Comparison of ENCODE assay signal across 18 cellular contexts in genomic region chr13:100149389-100149788, GRCh38.
A peak's percentile ranks its signal among the peaks of the same experiment; 100 is the strongest.
DNase-seq lines count a peak whose midpoint lies in the region; ATAC-seq, FAIRE-seq and TF ChIP-seq lines count a peak whose summit lies in the region.
"Had no signal": no experiment of that assay in that cellular context is flagged by ENCODE, and none has a peak within 500 bp of the region (broad histone marks: within the 10 kb centered on the region; RNA-seq: fewer than 3 reads in every experiment).

No MANE protein-coding gene starts in this region.

- H4K20me1 ChIP-seq in keratinocyte (ENCODE audit: control insufficient read depth, extremely low read depth, insufficient read depth, low read length): no peaks in the 10 kb centered on the region

- H3K27me3 ChIP-seq in HUES6 (ENCODE audit: control insufficient read depth, insufficient read depth, low read length) (no peaks in the 10 kb centered on the region), endodermal cell (ENCODE audit: control insufficient read depth, insufficient read depth, low read length, poor library complexity, severe bottlenecking) (no peaks in the 10 kb centered on the region), keratinocyte (ENCODE audit: control insufficient read depth, extremely low read depth, insufficient read depth, low read length) (no peaks in the 10 kb centered on the region)

- peaks cover 46% of the 10 kb centered on the region for H3K36me3 Mint-ChIP-seq in endodermal cell (ENCODE audit: low read depth)

- H3K4me1 ChIP-seq in HUES6 (ENCODE audit: control insufficient read depth, insufficient read depth, low read length) (peaks cover 20% of the 10 kb centered on the region; the same call in 1 of the 2 replicates), endodermal cell (ENCODE audit: control insufficient read depth, insufficient read depth, low read length) (no peaks in the 10 kb centered on the region), keratinocyte (ENCODE audit: control insufficient read depth, extremely low read depth, insufficient read depth, low read length) (no peaks in the 10 kb centered on the region)

- intact Hi-C loops in left colon (cut with DNase I, micrococcal nuclease): no loop called here

- H2AFZ ChIP-seq in keratinocyte (ENCODE audit: control insufficient read depth, low read length): no peak overlapping the region
- H2AFZ ChIP-seq: GM23248 had no signal

- H3K4me3 Mint-ChIP-seq in endodermal cell: no peak overlapping the region
- H3K4me3 Mint-ChIP-seq: CD4-positive, alpha-beta memory T cell had no signal

- FAIRE-seq in keratinocyte (lab: Jason Lieb, UNC): peak; percentile 13

- WGBS in endodermal cell (ENCODE audit: insufficient coverage in 1 of 2, insufficient read length in 1 of 2), 2 experiments: 96 to 100% methylated on average over 3 of the region's 4 CpGs

- no peak overlapping the region for H3K9ac ChIP-seq in HUES6 (ENCODE audit: low read length)
- H3K9ac ChIP-seq in endodermal cell (ENCODE audit: extremely low read depth, low read length, poor library complexity, severe bottlenecking): no peak overlapping the region
- no peak overlapping the region for H3K9ac ChIP-seq in keratinocyte (ENCODE audit: control insufficient read depth, extremely low read depth, insufficient read depth, low read length)
- H3K9ac ChIP-seq: GM23248 had no signal

- H3K4me1 Mint-ChIP-seq in endodermal cell: peaks cover 8% of the 10 kb centered on the region
- H3K4me1 Mint-ChIP-seq: CD4-positive, alpha-beta memory T cell had no signal

- H3K4me3 ChIP-seq in HUES6 (ENCODE audit: low read depth, low read length) (no peak overlapping the region), endodermal cell (ENCODE audit: low read length) (no peak overlapping the region), keratinocyte (ENCODE audit: control insufficient read depth in 2 of 3, extremely low read depth in 1 of 3, insufficient read depth in 2 of 3, low read depth in 1 of 3, low read length in 3 of 3) (no peak overlapping the region)
- H3K4me3 ChIP-seq: GM23248 had no signal

- TF ChIP-seq CTCF in AG09319 (IDR thresholded peaks at IDR 0.05; ENCODE audit: low read depth, low read length): no peak
- TF ChIP-seq CTCF in endodermal cell (conservative IDR thresholded peaks at IDR 0.05): no peak
- no peak for TF ChIP-seq CTCF in keratinocyte (optimal IDR thresholded peaks at IDR 0.05 in 1 of 3, IDR thresholded peaks at IDR 0.05 in 1 of 3, conservative IDR thresholded peaks at IDR 0.05 in 1 of 3; ENCODE audit: extremely low read depth in 1 of 3, insufficient read depth in 2 of 3, low read length in 3 of 3)

- H3K79me2 ChIP-seq in keratinocyte (ENCODE audit: control insufficient read depth, insufficient read depth, low read length): no peaks in the 10 kb centered on the region

- H3K27me3 Mint-ChIP-seq in endodermal cell (ENCODE audit: insufficient read depth): no peaks in the 10 kb centered on the region
- H3K27me3 Mint-ChIP-seq: CD4-positive, alpha-beta memory T cell had no signal

- no peaks in the 10 kb centered on the region for H3K9me1 ChIP-seq in keratinocyte (ENCODE audit: control insufficient read depth, extremely low read depth, insufficient read depth, low read length)

- dilution Hi-C loops in keratinocyte (cut with MboI; ENCODE audit: extremely low pct_ligation_motif_present, low sequenced_read_pairs): no loop called here

- H3K36me3 ChIP-seq in HUES6 (ENCODE audit: control insufficient read depth, insufficient read depth, low read length) (peaks cover 9% of the 10 kb centered on the region; the same call in 1 of the 2 replicates), endodermal cell (ENCODE audit: control insufficient read depth, insufficient read depth, low read length) (peaks cover 39% of the 10 kb centered on the region), keratinocyte (ENCODE audit: control insufficient read depth in 2 of 2, extremely low read depth in 1 of 2, insufficient read depth in 2 of 2, low read length in 2 of 2) (no peaks in the 10 kb centered on the region)

- ATAC-seq in left colon: no peak

- H3K27ac Mint-ChIP-seq in endodermal cell: peak overlapping the region; percentile 19

- no peaks in the 10 kb centered on the region for H3K9me3 ChIP-seq in HUES6 (ENCODE audit: control insufficient read depth, insufficient read depth, low read depth, low read length)
- H3K9me3 ChIP-seq in endodermal cell (ENCODE audit: control insufficient read depth, low read length): peaks cover 4% of the 10 kb centered on the region
- no peaks in the 10 kb centered on the region for H3K9me3 ChIP-seq in keratinocyte (ENCODE audit: control insufficient read depth, low read depth, low read length)

- H3K4me2 ChIP-seq in keratinocyte (ENCODE audit: control insufficient read depth, extremely low read depth, insufficient read depth, low read depth, low read length): no peak overlapping the region

- peaks cover 4% of the 10 kb centered on the region for H3K9me3 Mint-ChIP-seq in endodermal cell

- DNase-seq in AG09319 (ENCODE audit: extremely low read depth, low read depth): peak; percentile 5
- DNase-seq in endodermal cell: no peak
- DNase-seq in keratinocyte (ENCODE audit: low read depth, low spot score): no peak
- no peak for DNase-seq in stimulated activated CD4-positive, alpha-beta T cell treated with anti-CD3 and anti-CD28 coated beads, Interleukin-15, amount 100 ng/mL, for 24 hours
- no peak for DNase-seq in superior temporal gyrus (ENCODE audit: extremely low spot score)
- no peak for DNase-seq in activated CD8-positive, alpha-beta memory T cell treated with anti-CD3 and anti-CD28 coated beads, Interleukin-2, amount 50 U/mL, for 48 hours
- DNase-seq in left colon: no peak
- DNase-seq: 8988T; CD4-positive, alpha-beta memory T cell; DMS153; GF-D8; GM23248; NCI-H1417 treated with DMSO at 0.1 percent for 48 hours; NCI-H187 treated with DMSO at 0.1 percent for 48 hours; NCI-H2227 treated with DMSO at 0.1 percent for 48 hours; NCI-H524; SHP77 treated with DMSO at 0.1 percent for 48 hours had no signal

- H3K27ac ChIP-seq in HUES6 (ENCODE audit: low read depth, low read length): peak overlapping the region; percentile 89
- no peak overlapping the region for H3K27ac ChIP-seq in endodermal cell (ENCODE audit: low read depth, low read length)
- no peak overlapping the region for H3K27ac ChIP-seq in keratinocyte (ENCODE audit: control insufficient read depth, insufficient read depth, low read length)
- H3K27ac ChIP-seq: GM23248 had no signal
